12 cellular contexts compared by ENCODE assay signal in genomic region chr6:90078513-90079289, GRCh38.
A peak's percentile ranks its signal among the peaks of the same experiment; 100 is the strongest.
DNase-seq lines count a peak whose midpoint lies in the region; ATAC-seq and TF ChIP-seq lines count a peak whose summit lies in the region.
"Had no signal": no experiment of that assay in that cellular context is flagged by ENCODE, and none has a peak within 500 bp of the region (broad histone marks: within the 10 kb centered on the region; RNA-seq: fewer than 3 reads in every experiment).

No MANE protein-coding gene starts in this region.

- H2AFZ ChIP-seq in hepatocyte: no peak overlapping the region

- no peaks in the 10 kb centered on the region for H3K4me1 ChIP-seq in hepatocyte (ENCODE audit: insufficient read depth)
- H3K4me1 ChIP-seq: sigmoid colon had no signal

- peak; percentile 80 for DNase-seq in activated CD8-positive, alpha-beta memory T cell treated with anti-CD3 and anti-CD28 coated beads for 24 hours
- DNase-seq in activated CD8-positive, alpha-beta memory T cell treated with anti-CD3 and anti-CD28 coated beads, Interleukin-2, amount 50 U/mL, for 4 hours: no peak
- peak; percentile 73 to 83 for DNase-seq in activated T-cell treated with anti-CD3 and anti-CD28 coated beads, Interleukin-2, amount 50 U/mL, for 72 hours
- DNase-seq in naive B cell (no peak), iPS-NIHi7 (ENCODE audit: extremely low spot score) (no peak), hepatocyte (ENCODE audit: low spot score) (no peak)
- peak; percentile 72 for DNase-seq in stimulated activated naive CD4-positive, alpha-beta T cell treated with Interleukin-2 at 50 U/mL for 16 hours (lab: John Stamatoyannopoulos, UW)
- DNase-seq: dorsolateral prefrontal cortex, NCI-H187 treated with DMSO at 0.1 percent for 48 hours, RPMI8226, sigmoid colon had no signal

- no peak overlapping the region for H3K27ac ChIP-seq in hepatocyte
- H3K27ac ChIP-seq: sigmoid colon had no signal

- 89% methylated on average over 10 of the region's 10 CpGs for WGBS in hepatocyte (ENCODE audit: low lambda C conversion rate, missing lambda C conversion rate)

- H3K9me2 ChIP-seq in hepatocyte (replicated peaks; ENCODE audit: insufficient read depth): no peaks in the 10 kb centered on the region

- no peak for TF ChIP-seq CTCF in hepatocyte (IDR thresholded peaks at IDR 0.05; ENCODE audit: poor library complexity)

- no peaks in the 10 kb centered on the region for H3K36me3 ChIP-seq in hepatocyte (replicated peaks; ENCODE audit: insufficient read depth, low read depth)
- H3K36me3 ChIP-seq: sigmoid colon had no signal

- H3K4me3 Mint-ChIP-seq in activated T-cell treated with anti-CD3 and anti-CD28 coated beads, Interleukin-2, amount 50 U/mL, for 72 hours: peak overlapping the region; percentile 89 to 96
- peak overlapping the region in 5 of 8 donors; percentile 34 to 88 (median 61) for H3K4me3 Mint-ChIP-seq in naive B cell

- ATAC-seq in activated T-cell treated with anti-CD3 and anti-CD28 coated beads, Interleukin-2, amount 50 U/mL, for 72 hours (replicated peaks in 1 of 2): peak; percentile 53 to 54
- no peak for ATAC-seq in naive B cell (ENCODE audit: low read depth in 2 of 2)
- no peak for ATAC-seq in HG03521 (IDR thresholded peaks at IDR 0.05; ENCODE audit: unreplicated experiment)

- no peak overlapping the region for H3K4me3 ChIP-seq in hepatocyte
- H3K4me3 ChIP-seq: dorsolateral prefrontal cortex, sigmoid colon had no signal

- H3K27me3 ChIP-seq in hepatocyte: no peaks in the 10 kb centered on the region
- H3K27me3 ChIP-seq: dorsolateral prefrontal cortex, sigmoid colon had no signal

- no peaks in the 10 kb centered on the region for H3K9me3 ChIP-seq in hepatocyte (ENCODE audit: low read depth)
- H3K9me3 ChIP-seq: sigmoid colon had no signal

- peaks cover 93% of the 10 kb centered on the region for H3K4me1 Mint-ChIP-seq in activated T-cell treated with anti-CD3 and anti-CD28 coated beads, Interleukin-2, amount 50 U/mL, for 72 hours (ENCODE audit: low read depth)
- H3K4me1 Mint-ChIP-seq in naive B cell: peaks cover 71 to 84% (median 81%) of the 10 kb centered on the region in 3 donors

- H3K4me2 ChIP-seq in hepatocyte: no peak overlapping the region

- H3K9me3 Mint-ChIP-seq in activated T-cell treated with anti-CD3 and anti-CD28 coated beads, Interleukin-2, amount 50 U/mL, for 72 hours: no peaks in the 10 kb centered on the region
- H3K9me3 Mint-ChIP-seq in naive B cell: no peaks in the 10 kb centered on the region

- peaks cover 13 to 29% of the 10 kb centered on the region in 2 donors for H3K36me3 Mint-ChIP-seq in activated T-cell treated with anti-CD3 and anti-CD28 coated beads, Interleukin-2, amount 50 U/mL, for 72 hours (ENCODE audit: insufficient read depth in 2 of 2)
- peaks cover 13 to 15% of the 10 kb centered on the region in 2 donors for H3K36me3 Mint-ChIP-seq in naive B cell

- H3K27ac Mint-ChIP-seq in activated T-cell treated with anti-CD3 and anti-CD28 coated beads, Interleukin-2, amount 50 U/mL, for 72 hours: peak overlapping the region; percentile 98
- peak overlapping the region; percentile 51 to 93 (median 86) for H3K27ac Mint-ChIP-seq in naive B cell

- no peaks in the 10 kb centered on the region for H4K20me1 ChIP-seq in hepatocyte (ENCODE audit: insufficient read depth, poor library complexity, severe bottlenecking)

- no peaks in the 10 kb centered on the region for H3K27me3 Mint-ChIP-seq in activated T-cell treated with anti-CD3 and anti-CD28 coated beads, Interleukin-2, amount 50 U/mL, for 72 hours (ENCODE audit: low read depth)
- H3K27me3 Mint-ChIP-seq in naive B cell: no peaks in the 10 kb centered on the region

- no peaks in the 10 kb centered on the region for H3K79me2 ChIP-seq in hepatocyte

Comparison
In these comparisons a context has a peak if more than half of its experiments do, and no peak if none do; other contexts are left out.
1. DNase-seq: peak in activated CD8-positive, alpha-beta memory T cell treated with anti-CD3 and anti-CD28 coated beads for 24 hours (single experiment), activated T-cell treated with anti-CD3 and anti-CD28 coated beads, Interleukin-2, amount 50 U/mL, for 72 hours (2 of 2) and stimulated activated naive CD4-positive, alpha-beta T cell treated with Interleukin-2 at 50 U/mL for 16 hours (single experiment); none in activated CD8-positive, alpha-beta memory T cell treated with anti-CD3 and anti-CD28 coated beads, Interleukin-2, amount 50 U/mL, for 4 hours (single experiment), naive B cell (single experiment), iPS-NIHi7 (single experiment) and hepatocyte (single experiment).
2. ATAC-seq: peak in activated T-cell treated with anti-CD3 and anti-CD28 coated beads, Interleukin-2, amount 50 U/mL, for 72 hours (2 of 2); none in naive B cell (0 of 2) and HG03521 (single experiment).